ENCODE assay signal across 1 cellular context in the genomic region with DNA sequence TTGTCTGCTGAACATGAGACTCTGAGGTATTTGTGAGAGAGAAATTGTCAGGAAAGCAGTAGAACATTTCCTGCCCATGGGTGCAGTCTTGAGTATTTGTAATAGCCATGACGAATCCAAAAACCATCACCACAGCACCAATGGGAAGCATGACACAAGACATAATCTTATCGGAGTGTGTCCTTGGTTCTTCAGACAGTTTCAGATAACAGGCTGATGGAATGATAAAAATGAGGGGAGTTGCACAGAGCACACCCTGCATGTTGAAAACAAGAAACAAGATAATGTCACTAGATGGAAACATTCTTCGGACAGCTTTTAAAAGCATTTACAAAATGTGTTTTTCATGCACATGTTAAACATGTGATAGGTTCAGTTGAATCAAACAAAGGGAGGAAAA.
A peak's percentile ranks its signal among the peaks of the same experiment; 100 is the strongest.
TF ChIP-seq lines count a peak whose summit lies in the region.

No MANE protein-coding gene starts in this region.

TF ChIP-seq in HepG2, 621 proteins besides CTCF, POLR2A, EP300 and RAD21 (continued from another document and continues in another):
- TF ChIP-seq HNF1A (IDR thresholded peaks at IDR 0.05; ENCODE audit: low read depth) (no peak), HNF1A (CRISPR knock-in tag; IDR thresholded peaks at IDR 0.05; ENCODE audit: borderline replicate concordance) (peak; percentile 62; the same call in 1 of the 2 replicates), LCORL (IDR thresholded peaks at IDR 0.05) (no peak), LCORL (CRISPR knock-in tag; IDR thresholded peaks at IDR 0.05) (peak; percentile 24; the same call in 1 of the 2 replicates), SIX1 (CRISPR knock-in tag; IDR thresholded peaks at IDR 0.05; ENCODE audit: borderline replicate concordance) (peak; percentile 80; the same call in 1 of the 2 replicates), TEF (CRISPR knock-in tag; IDR thresholded peaks at IDR 0.05) (0 out of 2 replicates have a peak, but pooled peaks have one; percentile 19), ZMYM4 (CRISPR knock-in tag; IDR thresholded peaks at IDR 0.05) (peak; percentile 95), TEAD3 (CRISPR knock-in tag; optimal IDR thresholded peaks at IDR 0.05; ENCODE audit: borderline replicate concordance) (peak; percentile 94), KMT2B (CRISPR knock-in tag; IDR thresholded peaks at IDR 0.05) (peak; percentile 49; the same call in 1 of the 2 replicates), ZNF614 (CRISPR knock-in tag; IDR thresholded peaks at IDR 0.05; ENCODE audit: borderline replicate concordance) (peak; percentile 83), ATF1 (CRISPR knock-in tag; IDR thresholded peaks at IDR 0.05) (peak; percentile 63), NR2C2 (CRISPR knock-in tag; IDR thresholded peaks at IDR 0.05; ENCODE audit: borderline replicate concordance) (no peak), SALL1 (CRISPR knock-in tag; IDR thresholded peaks at IDR 0.05) (peak; percentile 80; the same call in 1 of the 2 replicates), KLF16 (CRISPR knock-in tag; IDR thresholded peaks at IDR 0.05) (0 out of 4 replicates have a peak, but pooled peaks of 1 of the 2 experiments have one; percentile 41), ZBTB25 (CRISPR knock-in tag; IDR thresholded peaks at IDR 0.05) (peak; percentile 62), ZNF670 (CRISPR knock-in tag; IDR thresholded peaks at IDR 0.05; ENCODE audit: borderline replicate concordance) (peak; percentile 80; the same call in 1 of the 2 replicates), ZNF546 (CRISPR knock-in tag; conservative IDR thresholded peaks at IDR 0.05) (no peak), SMAD3 (CRISPR knock-in tag; IDR thresholded peaks at IDR 0.05) (peak; percentile 64; the same call in 1 of the 2 replicates), THAP11 (CRISPR knock-in tag; IDR thresholded peaks at IDR 0.05) (peak; percentile 59; the same call in 1 of the 2 replicates), ATF3 (CRISPR knock-in tag; IDR thresholded peaks at IDR 0.05) (peak; percentile 74), CREB1 (IDR thresholded peaks at IDR 0.05) (peak; percentile 46; the same call in 1 of the 2 replicates), CREB1 (CRISPR knock-in tag; IDR thresholded peaks at IDR 0.05) (peak; percentile 75), AHDC1 (CRISPR knock-in tag; IDR thresholded peaks at IDR 0.05; ENCODE audit: borderline replicate concordance) (peak; percentile 75; the same call in 1 of the 2 replicates), RAD51 (IDR thresholded peaks at IDR 0.05; ENCODE audit: borderline replicate concordance) (no peak), FOXP1 (IDR thresholded peaks at IDR 0.05) (no peak), FOXP1 (CRISPR knock-in tag; IDR thresholded peaks at IDR 0.05) (peak; percentile 53; the same call in 1 of the 2 replicates), ZBTB1 (CRISPR knock-in tag; IDR thresholded peaks at IDR 0.05; ENCODE audit: borderline replicate concordance) (no peak), ZNF292 (CRISPR knock-in tag; IDR thresholded peaks at IDR 0.05; ENCODE audit: borderline replicate concordance, low read depth) (no peak), RXRB (CRISPR knock-in tag; IDR thresholded peaks at IDR 0.05; ENCODE audit: borderline replicate concordance) (peak; percentile 85), ZGPAT (CRISPR knock-in tag; IDR thresholded peaks at IDR 0.05) (peak; percentile 54), SAP130 (CRISPR knock-in tag; IDR thresholded peaks at IDR 0.05; ENCODE audit: low read depth) (peak; percentile 76), TBX2 (CRISPR knock-in tag; IDR thresholded peaks at IDR 0.05; ENCODE audit: borderline replicate concordance) (peak; percentile 61; the same call in 1 of the 2 replicates), REPIN1 (CRISPR knock-in tag; IDR thresholded peaks at IDR 0.05; ENCODE audit: borderline replicate concordance, low read depth) (peak; percentile 44; the same call in 1 of the 2 replicates), HMG20A (CRISPR knock-in tag; IDR thresholded peaks at IDR 0.05; ENCODE audit: borderline replicate concordance) (peak; percentile 92; the same call in 1 of the 2 replicates), FOXA3 (CRISPR knock-in tag; IDR thresholded peaks at IDR 0.05) (peak; percentile 84), ZNF331 (CRISPR knock-in tag; IDR thresholded peaks at IDR 0.05) (peak; percentile 80; the same call in 1 of the 2 replicates), PCBP1 (IDR thresholded peaks at IDR 0.05; ENCODE audit: borderline replicate concordance, low read depth, low read length) (no peak), GFI1 (CRISPR knock-in tag; IDR thresholded peaks at IDR 0.05; ENCODE audit: borderline replicate concordance) (peak; percentile 49; the same call in 1 of the 2 replicates)
- TF ChIP-seq, protein P1, sequence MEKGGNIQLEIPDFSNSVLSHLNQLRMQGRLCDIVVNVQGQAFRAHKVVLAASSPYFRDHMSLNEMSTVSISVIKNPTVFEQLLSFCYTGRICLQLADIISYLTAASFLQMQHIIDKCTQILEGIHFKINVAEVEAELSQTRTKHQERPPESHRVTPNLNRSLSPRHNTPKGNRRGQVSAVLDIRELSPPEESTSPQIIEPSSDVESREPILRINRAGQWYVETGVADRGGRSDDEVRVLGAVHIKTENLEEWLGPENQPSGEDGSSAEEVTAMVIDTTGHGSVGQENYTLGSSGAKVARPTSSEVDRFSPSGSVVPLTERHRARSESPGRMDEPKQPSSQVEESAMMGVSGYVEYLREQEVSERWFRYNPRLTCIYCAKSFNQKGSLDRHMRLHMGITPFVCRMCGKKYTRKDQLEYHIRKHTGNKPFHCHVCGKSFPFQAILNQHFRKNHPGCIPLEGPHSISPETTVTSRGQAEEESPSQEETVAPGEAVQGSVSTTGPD (CRISPR knock-in tag; IDR thresholded peaks at IDR 0.05): no peak
- TF ChIP-seq, protein P2, sequence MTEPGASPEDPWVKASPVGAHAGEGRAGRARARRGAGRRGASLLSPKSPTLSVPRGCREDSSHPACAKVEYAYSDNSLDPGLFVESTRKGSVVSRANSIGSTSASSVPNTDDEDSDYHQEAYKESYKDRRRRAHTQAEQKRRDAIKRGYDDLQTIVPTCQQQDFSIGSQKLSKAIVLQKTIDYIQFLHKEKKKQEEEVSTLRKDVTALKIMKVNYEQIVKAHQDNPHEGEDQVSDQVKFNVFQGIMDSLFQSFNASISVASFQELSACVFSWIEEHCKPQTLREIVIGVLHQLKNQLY (CRISPR knock-in tag; IDR thresholded peaks at IDR 0.05): peak; percentile 79; the same call in 1 of the 2 replicates
- TF ChIP-seq, protein P3, sequence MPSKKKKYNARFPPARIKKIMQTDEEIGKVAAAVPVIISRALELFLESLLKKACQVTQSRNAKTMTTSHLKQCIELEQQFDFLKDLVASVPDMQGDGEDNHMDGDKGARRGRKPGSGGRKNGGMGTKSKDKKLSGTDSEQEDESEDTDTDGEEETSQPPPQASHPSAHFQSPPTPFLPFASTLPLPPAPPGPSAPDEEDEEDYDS (CRISPR knock-in tag; IDR thresholded peaks at IDR 0.05): peak; percentile 70
- TF ChIP-seq, protein P4, sequence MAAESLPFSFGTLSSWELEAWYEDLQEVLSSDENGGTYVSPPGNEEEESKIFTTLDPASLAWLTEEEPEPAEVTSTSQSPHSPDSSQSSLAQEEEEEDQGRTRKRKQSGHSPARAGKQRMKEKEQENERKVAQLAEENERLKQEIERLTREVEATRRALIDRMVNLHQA (CRISPR knock-in tag; IDR thresholded peaks at IDR 0.05): 0 out of 2 replicates have a peak, but pooled peaks have one; percentile 43
